ENCODE assay signal across 18 cellular contexts in the genomic region with DNA sequence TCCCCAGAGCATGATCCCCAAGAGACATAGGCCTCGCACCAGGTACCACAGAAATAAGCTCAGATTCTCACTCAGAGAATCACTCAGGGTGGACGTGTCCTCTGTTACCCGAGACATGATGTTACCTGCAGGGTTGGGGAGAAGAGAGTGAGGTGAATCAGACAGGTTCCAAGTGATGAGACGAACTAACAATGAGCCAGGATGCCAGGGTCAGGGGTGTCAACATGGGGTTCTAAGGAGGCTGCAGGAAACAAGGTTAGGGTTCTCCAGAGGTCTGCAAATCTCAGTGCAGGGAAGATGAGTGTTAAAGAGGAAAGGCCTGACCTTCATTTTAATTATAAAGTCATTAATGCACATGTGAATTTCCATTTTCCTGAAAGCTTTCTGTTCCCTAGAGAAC. TPM values are rescaled to one million over a fixed set of nuclear protein-coding genes. Genes with fewer than 3 reads are reported as not detected.
DNase-seq lines count a peak whose midpoint lies in the region; ATAC-seq, FAIRE-seq and TF ChIP-seq lines count a peak whose summit lies in the region.
"Had no signal": no experiment of that assay in that cellular context is flagged by ENCODE, and none has a peak within 500 bp of the region (broad histone marks: within the 10 kb centered on the region; RNA-seq: fewer than 3 reads in every experiment).

No MANE protein-coding gene starts in this region.

- H4K20me1 ChIP-seq in BLaER1 treated with 17β-estradiol and CSF1 and Interleukin-3, amounts not matched to agents 10 nM and 100 nM, result peaks cover 0 to 23% (median 11%) of the 10 kb centered on the region in 11 experiments; a peak in 10 of 22 replicates

- DNase-seq in GM12864 (ENCODE audit: low read depth), result no peak
- no peak for DNase-seq in activated naive CD8-positive, alpha-beta T cell treated with anti-CD3 and anti-CD28 coated beads, Interleukin-2, amount 10 ng/mL, durations not matched to agents 7 days and 5 days
- DNase-seq in natural killer cell treated with Interleukin-12 subunit alpha and Interleukin-12 subunit beta and Interleukin-15 and Interleukin-18, amount 100 ng/mL, for 72 hours (ENCODE audit: low spot score), result no peak
- no peak for DNase-seq in NCI-H226
- DNase-seq in NCI-H69 (lab: John Stamatoyannopoulos, UW), result no peak
- DNase-seq in amniotic stem cell (lab: John Stamatoyannopoulos, UW), result no peak
- DNase-seq in HTR-8/SVneo (ENCODE audit: insufficient read length, low spot score), result no peak
- DNase-seq: activated effector memory CD4-positive, alpha-beta T cell treated with anti-CD3 and anti-CD28 coated beads, Interleukin-2, amount 50 U/mL, for 16 hours; central memory CD4-positive, alpha-beta T cell; EL; islet precursor cell; NCI-H187; NCI-H524; stimulated activated CD4-positive, alpha-beta T cell treated with anti-CD3 and anti-CD28 coated beads, Interleukin-12 subunit alpha, Interleukin-12 subunit beta, amount 100 ng/mL, for 4 hours had no signal

- ATAC-seq in activated naive CD8-positive, alpha-beta T cell treated with anti-CD3 and anti-CD28 coated beads, Interleukin-2, amount 10 ng/mL, durations not matched to agents 7 days and 5 days (ENCODE audit: low read depth), result no peak
- ATAC-seq in natural killer cell treated with Interleukin-12 subunit alpha and Interleukin-12 subunit beta and Interleukin-15 and Interleukin-18, amount 100 ng/mL, for 72 hours, result no peak
- ATAC-seq: Panc1 had no signal

- H3K9me3 Mint-ChIP-seq in activated naive CD8-positive, alpha-beta T cell treated with anti-CD3 and anti-CD28 coated beads, Interleukin-2, amount 10 ng/mL, durations not matched to agents 7 days and 5 days, result no peaks in the 10 kb centered on the region
- H3K9me3 Mint-ChIP-seq in natural killer cell treated with Interleukin-12 subunit alpha and Interleukin-12 subunit beta and Interleukin-15 and Interleukin-18, amount 100 ng/mL, for 72 hours, result no peaks in the 10 kb centered on the region

- no peaks in the 10 kb centered on the region for H3K27me3 ChIP-seq in BLaER1 treated with 17β-estradiol and CSF1 and Interleukin-3, amounts not matched to agents 10 nM and 100 nM

- no peak for TF ChIP-seq CTCF in GM12864 (IDR thresholded peaks at IDR 0.05; ENCODE audit: low read depth, low read length, missing control alignments)

- H3K4me2 ChIP-seq in BLaER1 treated with 17β-estradiol and CSF1 and Interleukin-3, amounts not matched to agents 10 nM and 100 nM, result peak overlapping the region; percentile 91 to 100 (median 96); a peak in 18 of 22 replicates

- H3K9ac ChIP-seq in BLaER1 treated with 17β-estradiol and CSF1 and Interleukin-3, amounts not matched to agents 10 nM and 100 nM, result peak overlapping the region in 2 of 11 experiments; percentile 41 to 86; a peak in 2 of 22 replicates

- no peak for FAIRE-seq in HTR-8/SVneo (lab: Jason Lieb, UNC)
- FAIRE-seq: GM12892 had no signal

- peak overlapping the region; percentile 100 for H3K27ac Mint-ChIP-seq in activated naive CD8-positive, alpha-beta T cell treated with anti-CD3 and anti-CD28 coated beads, Interleukin-2, amount 10 ng/mL, durations not matched to agents 7 days and 5 days
- H3K27ac Mint-ChIP-seq in natural killer cell treated with Interleukin-12 subunit alpha and Interleukin-12 subunit beta and Interleukin-15 and Interleukin-18, amount 100 ng/mL, for 72 hours, result peak overlapping the region; percentile 98 to 100

- H3K27ac ChIP-seq in BLaER1 treated with 17β-estradiol and CSF1 and Interleukin-3, amounts not matched to agents 10 nM and 100 nM, result no peak overlapping the region

- H3K27me3 Mint-ChIP-seq in activated naive CD8-positive, alpha-beta T cell treated with anti-CD3 and anti-CD28 coated beads, Interleukin-2, amount 10 ng/mL, durations not matched to agents 7 days and 5 days, result no peaks in the 10 kb centered on the region
- H3K27me3 Mint-ChIP-seq in natural killer cell treated with Interleukin-12 subunit alpha and Interleukin-12 subunit beta and Interleukin-15 and Interleukin-18, amount 100 ng/mL, for 72 hours, result no peaks in the 10 kb centered on the region

- POLR2A ChIA-PET in activated naive CD8-positive, alpha-beta T cell treated with anti-CD3 and anti-CD28 coated beads, Interleukin-2, amount 10 ng/mL, durations not matched to agents 7 days and 5 days (lab: Charles Lee), result interaction anchor here (1.3 to 3.4 kb wide), 6 partner anchors 9 to 656 kb away, joined by 3 to 33 read pairs (median 16); a partner anchor contains a TSS

- H3K36me3 ChIP-seq in BLaER1 treated with 17β-estradiol and CSF1 and Interleukin-3, amounts not matched to agents 10 nM and 100 nM, result peaks cover 51 to 58% (median 55%) of the 10 kb centered on the region in 11 experiments

- H3K4me3 ChIP-seq in BLaER1 treated with 17β-estradiol and CSF1 and Interleukin-3, amounts not matched to agents 10 nM and 100 nM, result no peak overlapping the region
- H3K4me3 ChIP-seq in GM12864 (ENCODE audit: low read depth, low read length), result peak overlapping the region; percentile 98

- peaks cover 61% of the 10 kb centered on the region for H3K4me1 Mint-ChIP-seq in activated naive CD8-positive, alpha-beta T cell treated with anti-CD3 and anti-CD28 coated beads, Interleukin-2, amount 10 ng/mL, durations not matched to agents 7 days and 5 days
- H3K4me1 Mint-ChIP-seq in natural killer cell treated with Interleukin-12 subunit alpha and Interleukin-12 subunit beta and Interleukin-15 and Interleukin-18, amount 100 ng/mL, for 72 hours (ENCODE audit: low read depth in 2 of 2), result peaks cover 65 to 78% of the 10 kb centered on the region in 2 donors

- H3K9me3 ChIP-seq in BLaER1 treated with 17β-estradiol and CSF1 and Interleukin-3, amounts not matched to agents 10 nM and 100 nM (replicated peaks in 1 of 11), result no peaks in the 10 kb centered on the region; a peak in 3 of 22 replicates

- H3K36me3 Mint-ChIP-seq in activated naive CD8-positive, alpha-beta T cell treated with anti-CD3 and anti-CD28 coated beads, Interleukin-2, amount 10 ng/mL, durations not matched to agents 7 days and 5 days, result peaks cover 73% of the 10 kb centered on the region
- H3K36me3 Mint-ChIP-seq in natural killer cell treated with Interleukin-12 subunit alpha and Interleukin-12 subunit beta and Interleukin-15 and Interleukin-18, amount 100 ng/mL, for 72 hours, result peaks cover 79% of the 10 kb centered on the region

- peaks cover 37 to 58% (median 52%) of the 10 kb centered on the region in 10 experiments for H3K4me1 ChIP-seq in BLaER1 treated with 17β-estradiol and CSF1 and Interleukin-3, amounts not matched to agents 10 nM and 100 nM

- peak overlapping the region; percentile 98 for H3K4me3 Mint-ChIP-seq in activated naive CD8-positive, alpha-beta T cell treated with anti-CD3 and anti-CD28 coated beads, Interleukin-2, amount 10 ng/mL, durations not matched to agents 7 days and 5 days
- H3K4me3 Mint-ChIP-seq in natural killer cell treated with Interleukin-12 subunit alpha and Interleukin-12 subunit beta and Interleukin-15 and Interleukin-18, amount 100 ng/mL, for 72 hours, result peak overlapping the region; percentile 97

RNA-seq across cellular contexts. Expression of a gene that starts 2.5 kb away (rescaled TPM):
- total RNA-seq in activated naive CD8-positive, alpha-beta T cell treated with anti-CD3 and anti-CD28 coated beads, Interleukin-2, amount 10 ng/mL, durations not matched to agents 7 days and 5 days, result 100 to 1,000 TPM; 315 to 323 TPM
- total RNA-seq in natural killer cell treated with Interleukin-12 subunit alpha and Interleukin-12 subunit beta and Interleukin-15 and Interleukin-18, amount 100 ng/mL, for 72 hours, result 100 to 1,000 TPM; 512 to 588 TPM

RNA-seq across cellular contexts. Expression of a gene that starts 3.0 kb away (rescaled TPM):
- total RNA-seq in activated naive CD8-positive, alpha-beta T cell treated with anti-CD3 and anti-CD28 coated beads, Interleukin-2, amount 10 ng/mL, durations not matched to agents 7 days and 5 days, result 100 to 1,000 TPM; 353 to 356 TPM
- 100 to 1,000 TPM; 212 to 401 TPM for total RNA-seq in natural killer cell treated with Interleukin-12 subunit alpha and Interleukin-12 subunit beta and Interleukin-15 and Interleukin-18, amount 100 ng/mL, for 72 hours

RNA-seq across cellular contexts. Expression of a gene that starts 7.2 kb away (rescaled TPM):
- 100 to 1,000 TPM; 308 to 327 TPM for total RNA-seq in activated naive CD8-positive, alpha-beta T cell treated with anti-CD3 and anti-CD28 coated beads, Interleukin-2, amount 10 ng/mL, durations not matched to agents 7 days and 5 days
- total RNA-seq in natural killer cell treated with Interleukin-12 subunit alpha and Interleukin-12 subunit beta and Interleukin-15 and Interleukin-18, amount 100 ng/mL, for 72 hours, result 100 to 1,000 TPM; 259 to 356 TPM

RNA-seq across cellular contexts. Expression of a gene that starts 12.5 kb away (rescaled TPM):
- total RNA-seq in activated naive CD8-positive, alpha-beta T cell treated with anti-CD3 and anti-CD28 coated beads, Interleukin-2, amount 10 ng/mL, durations not matched to agents 7 days and 5 days, result 100 to 1,000 TPM; 209 to 210 TPM
- total RNA-seq in natural killer cell treated with Interleukin-12 subunit alpha and Interleukin-12 subunit beta and Interleukin-15 and Interleukin-18, amount 100 ng/mL, for 72 hours, result 100 to 1,000 TPM; 220 to 252 TPM

RNA-seq across cellular contexts. Expression of a gene that starts 34.2 kb away (rescaled TPM):
- 1 to 10 TPM; 2.4 to 3.1 TPM for total RNA-seq in activated naive CD8-positive, alpha-beta T cell treated with anti-CD3 and anti-CD28 coated beads, Interleukin-2, amount 10 ng/mL, durations not matched to agents 7 days and 5 days
- 10 to 100 TPM in 1 of 2 donors, 1 to 10 TPM in 1; 3.3 to 13.9 TPM for total RNA-seq in natural killer cell treated with Interleukin-12 subunit alpha and Interleukin-12 subunit beta and Interleukin-15 and Interleukin-18, amount 100 ng/mL, for 72 hours
- total RNA-seq: temporal lobe had no signal
